In genomic region chr1:220834155-220834870, GRCh38 we compare ENCODE assay signal across 6 cellular contexts. TPM values are rescaled to one million over a fixed set of nuclear protein-coding genes. Genes with fewer than 3 reads are reported as not detected.
"Had no signal": no experiment of that assay in that cellular context is flagged by ENCODE, and none has a peak within 500 bp of the region (broad histone marks: within the 10 kb centered on the region; RNA-seq: fewer than 3 reads in every experiment).

No MANE protein-coding gene starts in this region.

- H3K4me3 ChIP-seq: GM23248, HAP-1 had no signal

- H3K9me3 ChIP-seq: HAP-1 had no signal

- H3K27ac ChIP-seq: GM23248 had no signal

- DNase-seq: GM23248, GOT3, H7, IMR-90 had no signal

- H3K4me1 ChIP-seq: HAP-1 had no signal

- H3K36me3 ChIP-seq: HAP-1 had no signal

RNA-seq across cellular contexts. Expression of gene HLX, which starts 44.9 kb away (rescaled TPM):
- total RNA-seq: HT-29 had no signal
